ENCODE assay signal across 17 cellular contexts in the genomic region with DNA sequence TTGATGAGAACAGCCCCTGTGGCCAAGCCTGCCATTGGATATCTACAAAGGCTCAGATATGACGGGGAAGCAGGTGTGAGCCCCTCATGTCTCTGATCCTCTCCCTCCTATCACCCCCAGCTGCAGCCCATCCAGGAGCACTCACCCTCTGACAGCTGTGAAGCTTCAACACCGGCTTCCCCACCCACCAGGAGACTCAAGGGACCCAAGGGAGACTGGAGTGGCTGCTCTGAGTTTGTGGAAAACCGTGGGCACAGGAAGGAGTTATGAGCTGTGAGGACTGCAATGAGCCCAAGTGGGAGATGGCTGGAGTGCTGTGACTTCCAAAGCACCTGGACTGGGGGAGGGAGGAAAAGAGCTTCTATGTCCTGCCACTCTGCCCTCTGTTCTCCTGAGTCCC. TPM values are rescaled to one million over a fixed set of nuclear protein-coding genes. Genes with fewer than 3 reads are reported as not detected.
DNase-seq lines count a peak whose midpoint lies in the region; ATAC-seq and TF ChIP-seq lines count a peak whose summit lies in the region.
"Had no signal": no experiment of that assay in that cellular context is flagged by ENCODE, and none has a peak within 500 bp of the region (broad histone marks: within the 10 kb centered on the region; RNA-seq: fewer than 3 reads in every experiment).

No MANE protein-coding gene starts in this region.

- peak overlapping the region; percentile 39 for H2BK5ac ChIP-seq in IMR-90 (ENCODE audit: low read depth, low read length, poor library complexity, severe bottlenecking)

- no peaks in the 10 kb centered on the region for H3K4me1 Mint-ChIP-seq in effector memory CD8-positive, alpha-beta T cell (ENCODE audit: low read depth in 2 of 2)

- no peak for TF ChIP-seq CTCF in IMR-90 (conservative IDR thresholded peaks at IDR 0.05; ENCODE audit: low read depth, low read length)

- peaks cover 5% of the 10 kb centered on the region; the same call in 1 of the 2 replicates for H3K9me1 ChIP-seq in IMR-90 (ENCODE audit: insufficient read depth, low read length)

- dilution Hi-C loops in IMR-90 (cut with HindIII; ENCODE audit: low sequenced_read_pairs, unreplicated experiment) = no loop called here

- H3K27ac ChIP-seq in ACC112 (ENCODE audit: low read depth, low read length) (peak overlapping the region; percentile 46; the same call in 1 of the 2 replicates), IMR-90 (ENCODE audit: insufficient read depth, low read length) (peak overlapping the region; percentile 26; the same call in 1 of the 2 replicates)
- H3K27ac ChIP-seq: A549, C4-2B had no signal

- H4K20me1 ChIP-seq in IMR-90 (ENCODE audit: insufficient read depth, low read length) = 0 out of 2 replicates have a peak, but pooled peaks cover 2% of the 10 kb centered on the region

- H3K4me3 Mint-ChIP-seq in effector memory CD8-positive, alpha-beta T cell = no peak overlapping the region

- TF ChIP-seq POLR2A in IMR-90 (IDR thresholded peaks at IDR 0.05; ENCODE audit: low read depth, low read length) = no peak

- ATAC-seq in IMR-90 (ENCODE audit: low read depth) (no peak), sciatic nerve (no peak), HG03342 (IDR thresholded peaks at IDR 0.05; ENCODE audit: unreplicated experiment) (no peak)
- no peak for ATAC-seq in effector memory CD8-positive, alpha-beta T cell (replicated peaks)
- ATAC-seq: A549, PC-3 had no signal

- no peak overlapping the region for H3K4me3 ChIP-seq in ACC112 (ENCODE audit: low read depth, low read length)
- H3K4me3 ChIP-seq in IMR-90 (ENCODE audit: insufficient read depth, low read depth, low read length) = no peak overlapping the region
- H3K4me3 ChIP-seq: A549 had no signal

- DNase-seq in IMR-90 = no peak
- DNase-seq in islet precursor cell = peak; percentile 29
- DNase-seq in sciatic nerve (ENCODE audit: low spot score) = peak; percentile 48
- DNase-seq in effector memory CD8-positive, alpha-beta T cell = no peak
- DNase-seq in NCI-H69 (lab: John Stamatoyannopoulos, UW) = no peak
- DNase-seq: DMS79 treated with DMSO at 0.1 percent for 48 hours, NCI-H1417 treated with DMSO at 0.1 percent for 48 hours, NCI-H187 treated with DMSO at 0.1 percent for 48 hours, NCI-H226, NCI-H524 treated with DMSO at 0.1 percent for 48 hours, RPMI8226, SIG-M5 had no signal

- H3K4ac ChIP-seq in IMR-90 (ENCODE audit: low read depth, low read length) = peak overlapping the region; percentile 59

- WGBS in IMR-90 (ENCODE audit: extremely low coverage in 2 of 2, insufficient read length in 1 of 2), 2 experiments = no CpG with 5 or more reads among the region's 3 CpGs

- H2AK5ac ChIP-seq in IMR-90 (ENCODE audit: low read depth, low read length) = peak overlapping the region; percentile 23; the same call in 1 of the 2 replicates

- intact Hi-C loops in IMR-90 (cut with micrococcal nuclease) = no loop called here
- intact Hi-C loops in sciatic nerve (cut with DNase I) = no loop called here

- H4K91ac ChIP-seq in IMR-90 (ENCODE audit: insufficient read depth, low read depth, low read length) = peak overlapping the region; percentile 43; the same call in 1 of the 2 replicates

- no peak overlapping the region for H3K9ac ChIP-seq in IMR-90 (ENCODE audit: low read depth, low read length)

- H3K14ac ChIP-seq in IMR-90 (replicated peaks; ENCODE audit: low read depth, low read length) = peak overlapping the region; percentile 22

- H3K36me3 Mint-ChIP-seq in effector memory CD8-positive, alpha-beta T cell (ENCODE audit: insufficient read depth) = peaks cover under 1% of the 10 kb centered on the region

- peak overlapping the region; percentile 33; the same call in 1 of the 2 replicates for H2BK20ac ChIP-seq in IMR-90 (ENCODE audit: low read depth, low read length)

- TF ChIP-seq RAD21 in IMR-90 (IDR thresholded peaks at IDR 0.05; ENCODE audit: low read length) = no peak

- H3K4me1 ChIP-seq in ACC112 (ENCODE audit: control insufficient read depth, insufficient read depth, low read length, unreplicated experiment) = peaks cover 18% of the 10 kb centered on the region
- peaks cover 13% of the 10 kb centered on the region for H3K4me1 ChIP-seq in IMR-90 (ENCODE audit: control insufficient read depth, insufficient read depth, low read length)
- H3K4me1 ChIP-seq: A549 had no signal

- peak overlapping the region; percentile 48 for H2BK120ac ChIP-seq in IMR-90 (ENCODE audit: low read depth, low read length)

- H3K36me3 ChIP-seq in ACC112 (ENCODE audit: insufficient read depth, low read length) = peaks cover 3% of the 10 kb centered on the region; the same call in 1 of the 2 replicates
- H3K36me3 ChIP-seq in IMR-90 (ENCODE audit: control insufficient read depth, insufficient read depth, low read length) = peaks cover under 1% of the 10 kb centered on the region; the same call in 1 of the 2 replicates

- H2AK9ac ChIP-seq in IMR-90 (replicated peaks; ENCODE audit: low read depth, low read length, poor library complexity) = peak overlapping the region; percentile 15

- H4K8ac ChIP-seq in IMR-90 (ENCODE audit: low read depth in 2 of 2, low read length in 2 of 2) = no peak overlapping the region; a peak in 1 of 4 replicates

- POLR2A ChIA-PET in IMR-90 (lab: Charles Lee; ENCODE audit: unreplicated experiment) = no interaction called here

- H3K79me2 ChIP-seq in ACC112 (ENCODE audit: control insufficient read depth, insufficient read depth, low read length, unreplicated experiment) = no peaks in the 10 kb centered on the region

- peaks cover 35 to 39% of the 10 kb centered on the region in 2 donors for H3K27me3 Mint-ChIP-seq in effector memory CD8-positive, alpha-beta T cell

- peak overlapping the region; percentile 2; the same call in 1 of the 2 replicates for H3K18ac ChIP-seq in IMR-90 (ENCODE audit: low read depth, low read length)

- H3K27ac Mint-ChIP-seq in effector memory CD8-positive, alpha-beta T cell = no peak overlapping the region

- BruUV-seq in IMR-90 (replicated peaks; lab: Mats Ljungman, UMichigan) = no TSS peak

- H2BK15ac ChIP-seq in IMR-90 (ENCODE audit: low read depth, low read length) = peak overlapping the region; percentile 7; the same call in 1 of the 3 replicates

- no peaks in the 10 kb centered on the region for H3K79me1 ChIP-seq in IMR-90 (ENCODE audit: low read depth in 1 of 2, low read length in 2 of 2)

- 0 out of 2 replicates have a peak overlapping the region, but pooled peaks have one; percentile 9 for H3K4me2 ChIP-seq in IMR-90 (ENCODE audit: low read depth, low read length)
- H3K4me2 ChIP-seq: A549 had no signal

- H3K27me3 ChIP-seq in ACC112 (ENCODE audit: insufficient read depth, low read length) (no peaks in the 10 kb centered on the region), IMR-90 (ENCODE audit: control insufficient read depth, insufficient read depth, low read length) (peaks cover 6% of the 10 kb centered on the region; the same call in 1 of the 2 replicates)

- CTCF ChIA-PET in IMR-90 (lab: Yijun Ruan, JAX) = no interaction called here

- in situ Hi-C loops in IMR-90 (cut with MboI; ENCODE audit: low sequenced_read_pairs) = no loop called here

- peaks cover 0 to 4% of the 10 kb centered on the region in 2 donors for H3K9me3 Mint-ChIP-seq in effector memory CD8-positive, alpha-beta T cell

- H3K9me3 ChIP-seq in IMR-90 (ENCODE audit: control insufficient read depth, insufficient read depth, low read length) = peaks cover 3% of the 10 kb centered on the region

- H4K5ac ChIP-seq in IMR-90 (ENCODE audit: low read depth, low read length) = no peak overlapping the region

- no peak overlapping the region for H3K56ac ChIP-seq in IMR-90 (ENCODE audit: extremely low read depth, insufficient read depth, low read length)

- H2AFZ ChIP-seq in ACC112 (ENCODE audit: low read length, unreplicated experiment) = no peak overlapping the region
- H2AFZ ChIP-seq in IMR-90 (replicated peaks; ENCODE audit: low read length, poor library complexity) = peak overlapping the region; percentile 65

- H3K23ac ChIP-seq in IMR-90 (ENCODE audit: low read depth, low read length) = peak overlapping the region; percentile 36; the same call in 1 of the 2 replicates

TF ChIP-seq in IMR-90, 13 proteins besides CTCF, POLR2A, EP300 and RAD21:
- TF ChIP-seq MXI1 (IDR thresholded peaks at IDR 0.05; ENCODE audit: borderline replicate concordance, low read depth, low read length) (no peak), MAZ (IDR thresholded peaks at IDR 0.05; ENCODE audit: borderline replicate concordance, low read depth, low read length) (0 out of 2 replicates have a peak, but pooled peaks have one; percentile 15)

RNA-seq across cellular contexts. Expression of a gene that starts 7.9 kb away (rescaled TPM):
- total RNA-seq in IMR-90 (2012; rRNA removed) (43.0 and 111 TPM in 2 replicates), sciatic nerve (85.4 TPM)
- 187 and 261 TPM in 2 replicates for polyA plus RNA-seq in IMR-90 (2012; rRNA removed)
- polyA plus RNA-seq in IMR-90 (2012; cell fraction: cytosol; rRNA removed) = 441 and 716 TPM in 2 replicates
- 72.6 and 129 TPM in 2 replicates for polyA plus RNA-seq in IMR-90 (2012; cell fraction: nucleus; rRNA removed; ENCODE audit: low replicate concordance)

RNA-seq across cellular contexts. Expression of a gene that starts 10.9 kb away (rescaled TPM):
- total RNA-seq in IMR-90 (2012; rRNA removed) (under 0.01 TPM in 1 of 2 replicates, not detected in the other), sciatic nerve (219 TPM)
- polyA plus RNA-seq in IMR-90 (2012; rRNA removed) = 0.60 and 1.2 TPM in 2 replicates
- 2.8 TPM in 1 of 2 replicates, not detected in the other for polyA plus RNA-seq in IMR-90 (2012; cell fraction: cytosol; rRNA removed)
- polyA plus RNA-seq in IMR-90 (2012; cell fraction: nucleus; rRNA removed; ENCODE audit: low replicate concordance) = 4.2 and 8.7 TPM in 2 replicates

RNA-seq across cellular contexts. Expression of a gene that starts 40.4 kb away (rescaled TPM):
- total RNA-seq in IMR-90 (2012; rRNA removed) (10.8 and 13.3 TPM in 2 replicates), sciatic nerve (20.5 TPM)
- polyA plus RNA-seq in IMR-90 (2012; rRNA removed) = 22.5 and 24.3 TPM in 2 replicates
- 48.4 and 49.9 TPM in 2 replicates for polyA plus RNA-seq in IMR-90 (2012; cell fraction: cytosol; rRNA removed)
- polyA plus RNA-seq in IMR-90 (2012; cell fraction: nucleus; rRNA removed; ENCODE audit: low replicate concordance) = 24.0 and 35.5 TPM in 2 replicates

RNA-seq across cellular contexts. Expression of a gene that starts 40.5 kb away (rescaled TPM):
- 152 and 155 TPM in 2 replicates for total RNA-seq in IMR-90 (2012; rRNA removed)
- 126 and 134 TPM in 2 replicates for polyA plus RNA-seq in IMR-90 (2012; rRNA removed)
- 45.5 and 138 TPM in 2 replicates for polyA plus RNA-seq in IMR-90 (2012; cell fraction: cytosol; rRNA removed)
- 53.5 and 184 TPM in 2 replicates for polyA plus RNA-seq in IMR-90 (2012; cell fraction: nucleus; rRNA removed; ENCODE audit: low replicate concordance)
- 181 TPM for total RNA-seq in sciatic nerve

RNA-seq across cellular contexts. Expression of a gene that starts 52.6 kb away (rescaled TPM):
- 0.36 and 0.56 TPM in 2 replicates for total RNA-seq in IMR-90 (2012; rRNA removed)
- polyA plus RNA-seq in IMR-90 (2012; rRNA removed) = 0.13 and 0.17 TPM in 2 replicates
- polyA plus RNA-seq in IMR-90 (2012; cell fraction: cytosol; rRNA removed) = 0.01 and 0.12 TPM in 2 replicates
- polyA plus RNA-seq in IMR-90 (2012; cell fraction: nucleus; rRNA removed; ENCODE audit: low replicate concordance) = 0.33 TPM in 1 of 2 replicates, not detected in the other
- total RNA-seq in sciatic nerve = 1.0 TPM

Comparison
In these comparisons a context has a peak if more than half of its experiments do, and no peak if none do; other contexts are left out.
1. DNase-seq: peak in islet precursor cell (single experiment) and sciatic nerve (single experiment); none in IMR-90 (single experiment), effector memory CD8-positive, alpha-beta T cell (0 of 3) and NCI-H69 (single experiment).
2. RNA of a gene that starts 10.9 kb away (total RNA-seq): 219 TPM in sciatic nerve (single experiment); under 0.01 TPM in IMR-90; every median in the first group is over 100 times any median in the second.